In the genomic region with DNA sequence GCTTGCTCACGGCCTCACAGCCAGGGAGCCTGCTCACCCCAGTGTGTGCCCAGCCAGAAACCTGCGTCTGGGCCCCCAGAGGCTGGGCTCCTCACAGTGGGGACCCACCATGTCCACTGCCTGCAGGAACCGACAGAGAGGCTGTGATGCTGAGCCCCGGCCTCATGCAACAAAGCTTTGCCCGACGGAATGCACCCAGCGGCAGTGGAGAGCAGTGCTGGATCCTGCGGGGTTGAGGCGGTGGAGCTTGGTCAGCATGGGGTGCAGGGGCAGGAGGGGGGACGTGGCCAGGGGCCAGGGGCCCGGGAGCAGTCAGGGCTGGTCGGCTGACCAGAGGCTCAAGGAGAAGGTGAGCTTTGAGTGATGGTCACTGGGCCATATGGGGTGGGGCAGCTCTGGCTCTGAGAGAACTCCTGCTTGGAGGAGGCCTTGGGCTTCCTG, we compare ENCODE assay signal across 24 cellular contexts.
"Had no signal": no experiment of that assay in that cellular context is flagged by ENCODE, and none has a peak within 500 bp of the region (broad histone marks: within the 10 kb centered on the region; RNA-seq: fewer than 3 reads in every experiment).

No MANE protein-coding gene starts in this region.

- H3K9me3 ChIP-seq: breast epithelium, heart left ventricle, lower lobe of right lung, ovary, psoas muscle, thoracic aorta had no signal

- H3K4me1 ChIP-seq: breast epithelium, heart left ventricle, lower lobe of right lung, psoas muscle had no signal

- DNase-seq: activated CD4-positive, alpha-beta memory T cell treated with anti-CD3 and anti-CD28 coated beads, Interleukin-2, amount 10 ng/mL, durations not matched to agents 7 days and 5 days; activated CD4-positive, alpha-beta T cell treated with anti-CD3 and anti-CD28 coated beads, Interleukin-2, amount 10 ng/mL, durations not matched to agents 24 days and 14 days; activated T-cell treated with anti-CD3 and anti-CD28 coated beads, Interleukin-2, amount 50 U/mL, for 72 hours; cerebellar nuclear complex; cortex of kidney; endodermal cell; lower lobe of right lung; mesendoderm; naive B cell; ovary; right cardiac atrium; small intestine; stimulated activated CD4-positive, alpha-beta T cell treated with anti-CD3 and anti-CD28 coated beads, Interleukin-2, amount 100 ng/mL, for 48 hours; stimulated activated CD8-positive, alpha-beta memory T cell treated with anti-CD3 and anti-CD28 coated beads, Interleukin-4, amount 100 ng/mL, for 48 hours; stimulated activated naive CD4-positive, alpha-beta T cell; T-cell had no signal

- ATAC-seq: activated naive CD4-positive, alpha-beta T cell treated with anti-CD3 and anti-CD28 coated beads, Interleukin-2, amount 50 U/mL, for 72 hours; activated T-cell treated with anti-CD3 and anti-CD28 coated beads, Interleukin-2, amount 50 U/mL, for 72 hours; heart left ventricle; left colon; lower lobe of right lung; psoas muscle; right cardiac atrium; T-cell had no signal

- H3K27ac ChIP-seq: breast epithelium, epithelial cell of prostate, heart left ventricle, lower lobe of right lung, ovary, psoas muscle, thoracic aorta, VCaP had no signal

- H3K27me3 ChIP-seq: ovary had no signal

- H3K4me3 ChIP-seq: breast epithelium, heart left ventricle, lower lobe of right lung, ovary, psoas muscle, thoracic aorta had no signal

- H3K36me3 ChIP-seq: breast epithelium, heart left ventricle, lower lobe of right lung, ovary, thoracic aorta had no signal
